ENCODE assay signal across 8 cellular contexts in genomic region chr1:180155202-180155682, GRCh38. TPM values are rescaled to one million over a fixed set of nuclear protein-coding genes. Genes with fewer than 3 reads are reported as not detected.
DNase-seq lines count a peak whose midpoint lies in the region; ATAC-seq and TF ChIP-seq lines count a peak whose summit lies in the region.

No MANE protein-coding gene starts in this region.

- H3K27me3 ChIP-seq in body of pancreas (no peaks in the 10 kb centered on the region), kidney epithelial cell (ENCODE audit: control insufficient read depth, insufficient read depth, low read length) (no peaks in the 10 kb centered on the region)

- no peak for TF ChIP-seq POLR2A in body of pancreas (IDR thresholded peaks at IDR 0.05)

- no peaks in the 10 kb centered on the region for H3K36me3 ChIP-seq in body of pancreas (replicated peaks in 1 of 2; ENCODE audit: insufficient read depth in 1 of 2, low read depth in 2 of 2)
- no peaks in the 10 kb centered on the region for H3K36me3 ChIP-seq in kidney epithelial cell (ENCODE audit: control insufficient read depth, insufficient read depth, low read length)

- H3K9me3 ChIP-seq in body of pancreas: no peaks in the 10 kb centered on the region

- 1% methylated on average over 26 of the region's 26 CpGs for WGBS in body of pancreas, 2 donors

- H3K4me1 ChIP-seq in body of pancreas: peaks cover 59% of the 10 kb centered on the region

- H3K4me3 ChIP-seq in body of pancreas: peak overlapping the region; percentile 64 to 81
- H3K4me3 ChIP-seq in kidney epithelial cell (ENCODE audit: low read depth, low read length): peak overlapping the region; percentile 88

- peak; percentile 21 for DNase-seq in NCI-H510A treated with DMSO at 0.1 percent for 48 hours (lab: John Stamatoyannopoulos, UW)
- no peak for DNase-seq in NCI-H510A (lab: John Stamatoyannopoulos, UW)
- peak; percentile 83 for DNase-seq in NCI-H526 treated with DMSO at 0.1 percent for 48 hours (lab: John Stamatoyannopoulos, UW)
- peak; percentile 28 to 41 (median 36) for DNase-seq in body of pancreas
- no peak for DNase-seq in kidney epithelial cell (ENCODE audit: low read depth)
- DNase-seq in stimulated activated CD8-positive, alpha-beta memory T cell treated with anti-CD3 and anti-CD28 coated beads, Interleukin-15, amount 100 ng/mL, for 24 hours (ENCODE audit: low read depth): peak; percentile 11

- intact Hi-C loops in body of pancreas (cut with DNase I): no loop called here

- TF ChIP-seq CTCF in body of pancreas (IDR thresholded peaks at IDR 0.05) (no peak), kidney epithelial cell (IDR thresholded peaks at IDR 0.05; ENCODE audit: insufficient read depth, low read length, poor library complexity, severe bottlenecking) (no peak)

- ATAC-seq in body of pancreas (no peak), HG02610 (IDR thresholded peaks at IDR 0.05; ENCODE audit: unreplicated experiment) (no peak), GM19452 (IDR thresholded peaks at IDR 0.05; ENCODE audit: unreplicated experiment) (no peak)

- H3K27ac ChIP-seq in body of pancreas: peak overlapping the region; percentile 76 to 89 (median 88)

RNA-seq across cellular contexts. Expression of gene QSOX1, which starts 0.6 kb away (rescaled TPM):
- 100 to 1,000 TPM in 1 of 2 donors, 10 to 100 TPM in 1; 61.5 to 192 TPM for total RNA-seq in body of pancreas
- total RNA-seq in kidney epithelial cell: 202 and 225 TPM in 2 replicates

Comparison
In these comparisons a context has a peak if more than half of its experiments do, and no peak if none do; other contexts are left out.
1. DNase-seq: peak in NCI-H510A treated with DMSO at 0.1 percent for 48 hours (single experiment), NCI-H526 treated with DMSO at 0.1 percent for 48 hours (single experiment), body of pancreas (4 of 4) and stimulated activated CD8-positive, alpha-beta memory T cell treated with anti-CD3 and anti-CD28 coated beads, Interleukin-15, amount 100 ng/mL, for 24 hours (single experiment); none in NCI-H510A (single experiment) and kidney epithelial cell (single experiment).